Comparison of ENCODE assay signal across 8 cellular contexts in genomic region chr3:14921034-14921616, GRCh38. TPM values are rescaled to one million over a fixed set of nuclear protein-coding genes. Genes with fewer than 3 reads are reported as not detected.
DNase-seq lines count a peak whose midpoint lies in the region; ATAC-seq, FAIRE-seq and TF ChIP-seq lines count a peak whose summit lies in the region.

No MANE protein-coding gene starts in this region.

- BruUV-seq in K562 (replicated peaks; lab: Mats Ljungman, UMichigan) = no TSS peak

- H3K79me2 ChIP-seq in K562 (ENCODE audit: control insufficient read depth, insufficient read depth, low read length) (no peaks in the 10 kb centered on the region), smooth muscle cell (ENCODE audit: low read depth) (no peaks in the 10 kb centered on the region)

- peaks cover 0 to 3% of the 10 kb centered on the region in 2 experiments; a peak in 2 of 5 replicates for H3K4me1 ChIP-seq in K562 (replicated peaks in 1 of 2; ENCODE audit: control insufficient read depth in 2 of 2, insufficient read depth in 2 of 2, low read length in 2 of 2)
- H3K4me1 ChIP-seq in smooth muscle cell (ENCODE audit: low read depth) = no peaks in the 10 kb centered on the region

- H3K27me3 ChIP-seq in K562 (ENCODE audit: control insufficient read depth in 2 of 2, insufficient read depth in 2 of 2, low read length in 2 of 2) = peaks cover 47 to 62% of the 10 kb centered on the region in 2 experiments
- H3K27me3 ChIP-seq in smooth muscle cell (ENCODE audit: low read depth) = no peaks in the 10 kb centered on the region

- DNase-seq in GM12864 (ENCODE audit: low read depth) (peak; percentile 38), NCI-H2107 (lab: John Stamatoyannopoulos, UW) (peak; percentile 72), UCSD-AML1 (lab: John Stamatoyannopoulos, UW; ENCODE audit: unreplicated experiment) (peak; percentile 82), K562 (ENCODE audit: extremely low read depth in 1 of 4, low spot score in 3 of 4) (peak; percentile 83 to 91 (median 88)), iPS DF 4.7 (ENCODE audit: extremely low read depth, low spot score) (peak; percentile 53), smooth muscle cell (lab: John Stamatoyannopoulos, UW; ENCODE audit: unreplicated experiment) (peak; percentile 77), cortex of kidney (lab: John Stamatoyannopoulos, UW) (no peak)

- in situ Hi-C loops in K562 (cut with MboI) = loop anchor here (5.0 to 25.0 kb wide), 3 partner anchors 124 to 1259 kb away; no protein-coding TSS in a partner anchor

- TF ChIP-seq CTCF in GM12864 (IDR thresholded peaks at IDR 0.05; ENCODE audit: low read depth, low read length, missing control alignments) (peak; percentile 99), K562 (IDR thresholded peaks at IDR 0.05 in 2 of 3, conservative IDR thresholded peaks at IDR 0.05 in 1 of 3; ENCODE audit: insufficient read depth in 2 of 3, low read depth in 1 of 3, low read length in 3 of 3) (peak; percentile 95 to 98 (median 98)), smooth muscle cell (IDR thresholded peaks at IDR 0.05; ENCODE audit: borderline replicate concordance, insufficient read depth, poor library complexity, severe bottlenecking) (peak; percentile 96)

- TF ChIP-seq POLR2A in K562 (conservative IDR thresholded peaks at IDR 0.05) = no peak

- POLR2A ChIA-PET in K562 (lab: Yijun Ruan, JAX) = interaction anchor here (0.6 to 1.3 kb wide), 8 partner anchors 27 to 689 kb away, joined by 3 to 6 read pairs (median 3); partner anchors contain the start of gene MRPS25

- 4% methylated on average over 10 of the region's 10 CpGs for WGBS in K562 (ENCODE audit: insufficient coverage, low coverage, missing lambda C conversion rate)
- WGBS in smooth muscle cell (ENCODE audit: low lambda C conversion rate) = 25% methylated on average over 10 of the region's 10 CpGs

- CTCF ChIA-PET in K562 (lab: Yijun Ruan, JAX; ENCODE audit: low intra/inter-chr PET ratio) = interaction anchor here (0.6 to 2.7 kb wide), 8 partner anchors 130 to 1266 kb away, joined by 3 to 20 read pairs (median 4); no protein-coding TSS in a partner anchor

- no peaks in the 10 kb centered on the region for H3F3A ChIP-seq in smooth muscle cell (ENCODE audit: low read depth)

- H3K4me2 ChIP-seq in K562 (ENCODE audit: insufficient read depth, low read length) (no peak overlapping the region), smooth muscle cell (no peak overlapping the region)

- peaks cover 10% of the 10 kb centered on the region; the same call in 1 of the 2 replicates for H4K20me1 ChIP-seq in K562 (replicated peaks; ENCODE audit: control insufficient read depth, insufficient read depth, low read length)
- H4K20me1 ChIP-seq in smooth muscle cell (ENCODE audit: low read depth) = no peaks in the 10 kb centered on the region

- H3K27ac ChIP-seq in K562 (ENCODE audit: extremely low read depth, low read depth, low read length) = no peak overlapping the region
- H3K27ac ChIP-seq in smooth muscle cell (ENCODE audit: low read depth) = no peak overlapping the region

- intact Hi-C loops in K562 (cut with micrococcal nuclease) = loop anchor here (1.0 to 10.0 kb wide), 9 partner anchors 64 to 1024 kb away; partner anchors contain the start of genes C3orf20 and CAPN7

- H3K9me1 ChIP-seq in K562 (ENCODE audit: control insufficient read depth, insufficient read depth, low read length) = no peaks in the 10 kb centered on the region

- TF ChIP-seq EP300 in K562 (IDR thresholded peaks at IDR 0.05; ENCODE audit: low read length) = no peak

- no peaks in the 10 kb centered on the region for H3K36me3 ChIP-seq in K562 (ENCODE audit: control insufficient read depth, insufficient read depth, low read length)
- H3K36me3 ChIP-seq in smooth muscle cell (ENCODE audit: low read depth) = no peaks in the 10 kb centered on the region

- H3K4me3 ChIP-seq in GM12864 (ENCODE audit: low read depth, low read length) (no peak overlapping the region), K562 (no peak overlapping the region), smooth muscle cell (no peak overlapping the region)

- peak; percentile 97 to 98 for TF ChIP-seq RAD21 in K562 (CRISPR knock-in tag; conservative IDR thresholded peaks at IDR 0.05 in 1 of 2, IDR thresholded peaks at IDR 0.05 in 1 of 2)

- no peak overlapping the region for H3K9ac ChIP-seq in K562 (ENCODE audit: insufficient read depth in 1 of 2, low read depth in 2 of 2, low read length in 2 of 2)
- H3K9ac ChIP-seq in smooth muscle cell (ENCODE audit: low read depth) = no peak overlapping the region

- H3K9me3 ChIP-seq in K562 (replicated peaks; ENCODE audit: control insufficient read depth, insufficient read depth, low read depth, low read length) = no peaks in the 10 kb centered on the region
- H3K9me3 ChIP-seq in smooth muscle cell (replicated peaks; ENCODE audit: low read depth) = no peaks in the 10 kb centered on the region

- peak; percentile 83 for ATAC-seq in HG02798 (IDR thresholded peaks at IDR 0.05; ENCODE audit: poor library complexity, unreplicated experiment)
- ATAC-seq in K562 = peak; percentile 87

- FAIRE-seq in K562 (lab: Jason Lieb, UNC) = peak; percentile 95

- H2AFZ ChIP-seq in K562 (ENCODE audit: low read depth, low read length) = no peak overlapping the region
- no peak overlapping the region for H2AFZ ChIP-seq in smooth muscle cell (ENCODE audit: low read depth)

TF ChIP-seq in K562, 482 proteins besides CTCF, POLR2A, EP300 and RAD21 (continues in another document):
- TF ChIP-seq, protein P1, sequence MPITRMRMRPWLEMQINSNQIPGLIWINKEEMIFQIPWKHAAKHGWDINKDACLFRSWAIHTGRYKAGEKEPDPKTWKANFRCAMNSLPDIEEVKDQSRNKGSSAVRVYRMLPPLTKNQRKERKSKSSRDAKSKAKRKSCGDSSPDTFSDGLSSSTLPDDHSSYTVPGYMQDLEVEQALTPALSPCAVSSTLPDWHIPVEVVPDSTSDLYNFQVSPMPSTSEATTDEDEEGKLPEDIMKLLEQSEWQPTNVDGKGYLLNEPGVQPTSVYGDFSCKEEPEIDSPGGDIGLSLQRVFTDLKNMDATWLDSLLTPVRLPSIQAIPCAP (CRISPR knock-in tag; IDR thresholded peaks at IDR 0.05; ENCODE audit: borderline replicate concordance) = no peak
- TF ChIP-seq GATAD2A (IDR thresholded peaks at IDR 0.05) (no peak), HDAC8 (tag; IDR thresholded peaks at IDR 0.05) (no peak), CC2D1A (IDR thresholded peaks at IDR 0.05) (peak; percentile 62; the same call in 1 of the 2 replicates), RBM25 (IDR thresholded peaks at IDR 0.05; ENCODE audit: low read depth, low read length, severe bottlenecking) (no peak), MEIS2 (IDR thresholded peaks at IDR 0.05; ENCODE audit: partially characterized antibody) (no peak), FOXK2 (conservative IDR thresholded peaks at IDR 0.05 in 1 of 2, IDR thresholded peaks at IDR 0.05 in 1 of 2; ENCODE audit: low read depth in 2 of 2) (no peak), PYGO2 (tag; IDR thresholded peaks at IDR 0.05) (no peak), ZC3H11A (IDR thresholded peaks at IDR 0.05; ENCODE audit: low read depth, low read length) (no peak)
- TF ChIP-seq, protein P2, sequence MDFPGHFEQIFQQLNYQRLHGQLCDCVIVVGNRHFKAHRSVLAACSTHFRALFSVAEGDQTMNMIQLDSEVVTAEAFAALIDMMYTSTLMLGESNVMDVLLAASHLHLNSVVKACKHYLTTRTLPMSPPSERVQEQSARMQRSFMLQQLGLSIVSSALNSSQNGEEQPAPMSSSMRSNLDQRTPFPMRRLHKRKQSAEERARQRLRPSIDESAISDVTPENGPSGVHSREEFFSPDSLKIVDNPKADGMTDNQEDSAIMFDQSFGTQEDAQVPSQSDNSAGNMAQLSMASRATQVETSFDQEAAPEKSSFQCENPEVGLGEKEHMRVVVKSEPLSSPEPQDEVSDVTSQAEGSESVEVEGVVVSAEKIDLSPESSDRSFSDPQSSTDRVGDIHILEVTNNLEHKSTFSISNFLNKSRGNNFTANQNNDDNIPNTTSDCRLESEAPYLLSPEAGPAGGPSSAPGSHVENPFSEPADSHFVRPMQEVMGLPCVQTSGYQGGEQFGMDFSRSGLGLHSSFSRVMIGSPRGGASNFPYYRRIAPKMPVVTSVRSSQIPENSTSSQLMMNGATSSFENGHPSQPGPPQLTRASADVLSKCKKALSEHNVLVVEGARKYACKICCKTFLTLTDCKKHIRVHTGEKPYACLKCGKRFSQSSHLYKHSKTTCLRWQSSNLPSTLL (IDR thresholded peaks at IDR 0.05) = no peak
- TF ChIP-seq, protein P3, sequence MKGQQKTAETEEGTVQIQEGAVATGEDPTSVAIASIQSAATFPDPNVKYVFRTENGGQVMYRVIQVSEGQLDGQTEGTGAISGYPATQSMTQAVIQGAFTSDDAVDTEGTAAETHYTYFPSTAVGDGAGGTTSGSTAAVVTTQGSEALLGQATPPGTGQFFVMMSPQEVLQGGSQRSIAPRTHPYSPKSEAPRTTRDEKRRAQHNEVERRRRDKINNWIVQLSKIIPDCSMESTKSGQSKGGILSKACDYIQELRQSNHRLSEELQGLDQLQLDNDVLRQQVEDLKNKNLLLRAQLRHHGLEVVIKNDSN (CRISPR knock-in tag; IDR thresholded peaks at IDR 0.05) = no peak

RNA-seq across cellular contexts. Expression of gene NR2C2, which starts 26.3 kb away (rescaled TPM):
- 116 and 153 TPM in 2 replicates for total RNA-seq in K562 (2011; cell fraction: chromatin; rRNA removed; ENCODE audit: low replicate concordance)
- 54.9 and 60.4 TPM in 2 replicates for total RNA-seq in K562 (2011; cell fraction: nucleolus; rRNA removed)
- total RNA-seq in K562 (2011; cell fraction: nucleoplasm; rRNA removed) = 99.1 and 148 TPM in 2 replicates
- 10.8 and 17.3 TPM in 2 replicates for total RNA-seq in K562 (2014; rRNA removed)
- total RNA-seq in K562 (2014; rRNA removed; fragmentation: Illumina TruSeq; extraction: Trizol) = 17.7 and 18.7 TPM in 2 replicates
- 14.6 and 15.8 TPM in 2 replicates for total RNA-seq in K562 (2015; rRNA removed; fragmentation: Illumina TruSeq; extraction: Trizol)
- total RNA-seq in K562 (2021) = 32.9 and 33.0 TPM in 2 replicates
- polyA plus RNA-seq in K562 (2011; rRNA removed) = 17.3 and 21.8 TPM in 2 replicates
- 7.9 and 12.6 TPM in 2 replicates for polyA plus RNA-seq in K562 (2011; cell fraction: cytosol; rRNA removed)
- polyA plus RNA-seq in K562 (2011; cell fraction: nucleus; rRNA removed) = 117 and 123 TPM in 2 replicates
- polyA plus RNA-seq in K562 (2012) = 21.1 and 35.7 TPM in 2 replicates
- polyA plus RNA-seq in K562 (2014; fragmentation: Illumina TruSeq; extraction: Trizol) = 20.4 and 22.3 TPM in 2 replicates
- polyA plus RNA-seq in K562 (2014; fragmentation: Nextera tagmentation; extraction: Ambion mirVana) = 1 to 10 TPM; 6.1 to 6.4 TPM
- polyA plus RNA-seq in K562 (2014; rRNA removed) = 13.9 and 18.0 TPM in 2 replicates
- 24.6 and 33.6 TPM in 2 replicates for polyA minus RNA-seq in K562 (2011; rRNA and poly(A)+ RNA removed)
- 17.3 and 23.8 TPM in 2 replicates for polyA minus RNA-seq in K562 (2011; cell fraction: cytosol; rRNA and poly(A)+ RNA removed)
- polyA minus RNA-seq in K562 (2011; cell fraction: nucleus; rRNA and poly(A)+ RNA removed) = 50.1 and 65.4 TPM in 2 replicates
- 28.5 and 28.7 TPM in 2 replicates for total RNA-seq in smooth muscle cell
- polyA plus RNA-seq in smooth muscle cell = 11.6 and 11.7 TPM in 2 replicates
